8 cellular contexts compared by ENCODE assay signal in the genomic region with DNA sequence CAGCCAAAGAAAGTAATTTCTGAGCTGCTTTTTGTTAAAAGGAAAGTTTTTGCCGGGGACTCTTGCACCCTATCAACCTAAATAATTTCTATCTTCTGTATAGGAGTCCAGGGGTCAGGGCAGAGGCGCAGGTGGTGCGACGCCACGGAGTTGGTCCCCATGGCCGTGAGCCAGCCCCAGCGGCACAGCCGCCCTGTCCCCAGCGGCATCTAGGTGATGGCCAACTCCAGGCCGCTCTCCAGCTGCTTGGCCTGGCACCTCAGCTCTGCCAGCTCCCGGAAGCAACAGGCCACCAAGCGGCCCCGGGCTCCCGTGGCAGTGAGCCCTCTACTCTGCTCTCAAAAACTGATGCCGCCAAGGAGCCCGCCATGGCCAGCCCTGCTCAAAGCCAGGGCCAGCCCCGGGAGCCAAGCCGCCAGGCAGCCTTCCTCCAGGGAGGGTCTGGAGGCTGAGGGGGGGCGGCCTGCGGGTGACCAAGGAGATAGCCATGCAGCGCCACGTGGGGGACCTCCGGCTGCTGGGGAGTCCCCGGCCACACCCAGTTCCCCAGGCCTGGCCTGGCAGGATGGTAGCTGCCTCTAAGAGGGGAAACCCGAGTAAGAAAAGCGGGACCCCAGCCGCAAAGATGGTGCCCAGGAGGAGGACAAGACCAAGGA.
"Had no signal": no experiment of that assay in that cellular context is flagged by ENCODE, and none has a peak within 500 bp of the region (broad histone marks: within the 10 kb centered on the region; RNA-seq: fewer than 3 reads in every experiment).

No MANE protein-coding gene starts in this region.

- H3K9ac ChIP-seq: GM23248 had no signal

- ATAC-seq: HCT116 had no signal

- H3K4me1 ChIP-seq: HAP-1 had no signal

- H3K27ac ChIP-seq: GM23248, HL-60 had no signal

- H3K9me3 Mint-ChIP-seq: HFFc6 had no signal

- H3K36me3 ChIP-seq: HAP-1 had no signal

- H3K4me3 ChIP-seq: GM23248, HAP-1 had no signal

- H3K9me3 ChIP-seq: HAP-1 had no signal

- DNase-seq: GM23248, GOT3, H7, HFFc6 had no signal

- H3K4me1 Mint-ChIP-seq: IgD-negative memory B cell had no signal

- H3K27ac Mint-ChIP-seq: HFFc6, IgD-negative memory B cell had no signal

- H3K36me3 Mint-ChIP-seq: IgD-negative memory B cell had no signal

- H2AFZ ChIP-seq: GM23248 had no signal

- H3K4me3 Mint-ChIP-seq: HFFc6, IgD-negative memory B cell had no signal

- H3K27me3 Mint-ChIP-seq: IgD-negative memory B cell had no signal
